ENCODE assay signal across 21 cellular contexts in genomic region chr4:6529021-6529420, GRCh38. TPM values are rescaled to one million over a fixed set of nuclear protein-coding genes. Genes with fewer than 3 reads are reported as not detected.
DNase-seq lines count a peak whose midpoint lies in the region; ATAC-seq and TF ChIP-seq lines count a peak whose summit lies in the region.
"Had no signal": no experiment of that assay in that cellular context is flagged by ENCODE, and none has a peak within 500 bp of the region (broad histone marks: within the 10 kb centered on the region; RNA-seq: fewer than 3 reads in every experiment).

No MANE protein-coding gene starts in this region.

- H2BK5ac ChIP-seq in mesendoderm (ENCODE audit: low read length), result peak overlapping the region; percentile 99

- CTCF ChIA-PET in activated CD4-positive, alpha-beta T cell treated with anti-CD3 and anti-CD28 coated beads for 36 hours (lab: Charles Lee), result no interaction called here

- no peak overlapping the region for H3K4me2 ChIP-seq in mesendoderm (ENCODE audit: low read length)

- peaks cover 19% of the 10 kb centered on the region for H3K4me1 ChIP-seq in mesendoderm (ENCODE audit: control insufficient read depth, low read depth, low read length)
- H3K4me1 ChIP-seq: BE2C had no signal

- TF ChIP-seq POLR2A in erythroblast (IDR thresholded peaks at IDR 0.05; ENCODE audit: low read length), result no peak

- ATAC-seq in GM21723 (IDR thresholded peaks at IDR 0.05; ENCODE audit: unreplicated experiment), result no peak
- no peak for ATAC-seq in activated CD4-positive, alpha-beta T cell treated with anti-CD3 and anti-CD28 coated beads for 36 hours
- ATAC-seq: GM12878 had no signal

- H2BK120ac ChIP-seq in mesendoderm (ENCODE audit: low read depth, low read length), result peak overlapping the region; percentile 66

- peaks cover 2% of the 10 kb centered on the region for H3K27me3 Mint-ChIP-seq in activated CD4-positive, alpha-beta T cell treated with anti-CD3 and anti-CD28 coated beads for 36 hours

- H4K8ac ChIP-seq in mesendoderm (ENCODE audit: low read depth, low read length), result no peak overlapping the region

- no peaks in the 10 kb centered on the region for H3K36me3 ChIP-seq in WERI-Rb-1
- H3K36me3 ChIP-seq in mesendoderm (ENCODE audit: control insufficient read depth, insufficient read depth, low read length), result no peaks in the 10 kb centered on the region
- H3K36me3 ChIP-seq: BE2C, MG63 had no signal

- no peaks in the 10 kb centered on the region for H3K9me3 ChIP-seq in WERI-Rb-1 (ENCODE audit: severe bottlenecking)
- H3K9me3 ChIP-seq: BE2C, MG63 had no signal

- POLR2A ChIA-PET in activated CD4-positive, alpha-beta T cell treated with anti-CD3 and anti-CD28 coated beads for 36 hours (lab: Charles Lee), result no interaction called here

- peak overlapping the region; percentile 46 for H3K4ac ChIP-seq in mesendoderm (ENCODE audit: low read depth, low read length)

- H3K79me1 ChIP-seq in mesendoderm (ENCODE audit: low read length), result no peaks in the 10 kb centered on the region

- intact Hi-C loops in activated CD4-positive, alpha-beta T cell treated with anti-CD3 and anti-CD28 coated beads for 36 hours (cut with DNase I, micrococcal nuclease), result no loop called here

- no peaks in the 10 kb centered on the region for H3K9me3 Mint-ChIP-seq in activated CD4-positive, alpha-beta T cell treated with anti-CD3 and anti-CD28 coated beads for 36 hours (ENCODE audit: low read depth)
- H3K9me3 Mint-ChIP-seq: CD4-positive, CD25-positive, alpha-beta regulatory T cell had no signal

- H3K4me3 Mint-ChIP-seq in activated CD4-positive, alpha-beta T cell treated with anti-CD3 and anti-CD28 coated beads for 36 hours, result no peak overlapping the region
- H3K4me3 Mint-ChIP-seq: CD4-positive, CD25-positive, alpha-beta regulatory T cell had no signal

- no CpG with 5 or more reads among the region's 10 CpGs for WGBS in mesendoderm (ENCODE audit: extremely low coverage, insufficient coverage, low lambda C conversion rate)

- H3K27me3 ChIP-seq in WERI-Rb-1 (ENCODE audit: insufficient read depth, low read depth, severe bottlenecking) (no peaks in the 10 kb centered on the region), mesendoderm (ENCODE audit: insufficient read depth, low read length, poor library complexity) (no peaks in the 10 kb centered on the region)
- H3K27me3 ChIP-seq: BE2C, MG63 had no signal

- no peak for TF ChIP-seq CTCF in WERI-Rb-1 (IDR thresholded peaks at IDR 0.05; ENCODE audit: low read depth, low read length)

- peak overlapping the region; percentile 72 for H2AK5ac ChIP-seq in mesendoderm (ENCODE audit: low read length)

- peak; percentile 50 for DNase-seq in activated effector memory CD4-positive, alpha-beta T cell treated with anti-CD3 and anti-CD28 coated beads, Interleukin-2, amount 50 U/mL, for 16 hours
- no peak for DNase-seq in activated effector memory CD4-positive, alpha-beta T cell treated with Interleukin-2 at 50 U/mL for 16 hours
- DNase-seq in WERI-Rb-1 (peak; percentile 87), mesendoderm (peak; percentile 81), erythroblast (lab: John Stamatoyannopoulos, UW) (no peak), EL (no peak)
- no peak for DNase-seq in activated CD4-positive, alpha-beta T cell treated with anti-CD3 and anti-CD28 coated beads for 36 hours
- DNase-seq: BE2C; CD4-positive, CD25-positive, alpha-beta regulatory T cell; COR-L47; GOT3; Kasumi-1; MG63; NCI-H1048; NCI-H1436 treated with DMSO at 0.1 percent for 48 hours; NCI-H2029 treated with DMSO at 0.1 percent for 48 hours; NCI-H2171; SHP77 had no signal

- no peaks in the 10 kb centered on the region for H3K4me1 Mint-ChIP-seq in activated CD4-positive, alpha-beta T cell treated with anti-CD3 and anti-CD28 coated beads for 36 hours

- no peak overlapping the region for H3K23ac ChIP-seq in mesendoderm (ENCODE audit: low read length)

- H3K4me3 ChIP-seq in WERI-Rb-1 (ENCODE audit: low read depth, low read length) (no peak overlapping the region), mesendoderm (ENCODE audit: low read length) (no peak overlapping the region)
- H3K4me3 ChIP-seq: GM12878, MG63, SK-N-MC had no signal

- no peak overlapping the region for H3K27ac Mint-ChIP-seq in activated CD4-positive, alpha-beta T cell treated with anti-CD3 and anti-CD28 coated beads for 36 hours
- H3K27ac Mint-ChIP-seq: CD4-positive, CD25-positive, alpha-beta regulatory T cell had no signal

- H3K9ac ChIP-seq in mesendoderm (ENCODE audit: low read length), result peak overlapping the region; percentile 75

- no peaks in the 10 kb centered on the region for H3K36me3 Mint-ChIP-seq in activated CD4-positive, alpha-beta T cell treated with anti-CD3 and anti-CD28 coated beads for 36 hours (ENCODE audit: low read depth)
- H3K36me3 Mint-ChIP-seq: CD4-positive, CD25-positive, alpha-beta regulatory T cell had no signal

- H4K5ac ChIP-seq in mesendoderm (ENCODE audit: low read length), result peak overlapping the region; percentile 92

- H3K56ac ChIP-seq in mesendoderm (ENCODE audit: low read length), result peak overlapping the region; percentile 98

- no peak overlapping the region for H2BK15ac ChIP-seq in mesendoderm (replicated peaks; ENCODE audit: low read depth)

- H3K27ac ChIP-seq in WERI-Rb-1 (peak overlapping the region; percentile 69), mesendoderm (ENCODE audit: low read depth, low read length) (peak overlapping the region; percentile 74)
- H3K27ac ChIP-seq: SK-N-MC had no signal

- H3K79me2 ChIP-seq in mesendoderm (ENCODE audit: control insufficient read depth, insufficient read depth, low read length), result no peaks in the 10 kb centered on the region

- peak overlapping the region; percentile 57 for H3K18ac ChIP-seq in mesendoderm (ENCODE audit: low read length)

RNA-seq across cellular contexts. Expression of gene MAN2B2, which starts 46.0 kb away (rescaled TPM):
- 1.3 TPM for polyA plus RNA-seq in mesendoderm (2013, experiment 1 of 2)
- 1.3 TPM for polyA plus RNA-seq in mesendoderm (2013, experiment 2 of 2)
- total RNA-seq in activated CD4-positive, alpha-beta T cell treated with anti-CD3 and anti-CD28 coated beads for 36 hours, result 10 to 100 TPM; 13.0 to 14.6 TPM

RNA-seq across cellular contexts. Expression of gene PPP2R2C, which starts 56.6 kb away (rescaled TPM):
- 48.5 TPM for polyA plus RNA-seq in mesendoderm (2013, experiment 1 of 2)
- polyA plus RNA-seq in mesendoderm (2013, experiment 2 of 2), result 52.5 TPM
- total RNA-seq in activated CD4-positive, alpha-beta T cell treated with anti-CD3 and anti-CD28 coated beads for 36 hours, result under 1 TPM in 1 of 2 experiments, not detected in 1; 0.12 TPM
- total RNA-seq: CD4-positive, CD25-positive, alpha-beta regulatory T cell had no signal
- polyA plus RNA-seq: CD4-positive, CD25-positive, alpha-beta regulatory T cell had no signal

Comparison
In these comparisons a context has a peak if more than half of its experiments do, and no peak if none do; other contexts are left out.
1. DNase-seq: peak in activated effector memory CD4-positive, alpha-beta T cell treated with anti-CD3 and anti-CD28 coated beads, Interleukin-2, amount 50 U/mL, for 16 hours (single experiment), WERI-Rb-1 (single experiment) and mesendoderm (single experiment); none in activated effector memory CD4-positive, alpha-beta T cell treated with Interleukin-2 at 50 U/mL for 16 hours (single experiment), erythroblast (0 of 2), activated CD4-positive, alpha-beta T cell treated with anti-CD3 and anti-CD28 coated beads for 36 hours (single experiment) and EL (single experiment).